1 cellular context compared by ENCODE assay signal in the genomic region with DNA sequence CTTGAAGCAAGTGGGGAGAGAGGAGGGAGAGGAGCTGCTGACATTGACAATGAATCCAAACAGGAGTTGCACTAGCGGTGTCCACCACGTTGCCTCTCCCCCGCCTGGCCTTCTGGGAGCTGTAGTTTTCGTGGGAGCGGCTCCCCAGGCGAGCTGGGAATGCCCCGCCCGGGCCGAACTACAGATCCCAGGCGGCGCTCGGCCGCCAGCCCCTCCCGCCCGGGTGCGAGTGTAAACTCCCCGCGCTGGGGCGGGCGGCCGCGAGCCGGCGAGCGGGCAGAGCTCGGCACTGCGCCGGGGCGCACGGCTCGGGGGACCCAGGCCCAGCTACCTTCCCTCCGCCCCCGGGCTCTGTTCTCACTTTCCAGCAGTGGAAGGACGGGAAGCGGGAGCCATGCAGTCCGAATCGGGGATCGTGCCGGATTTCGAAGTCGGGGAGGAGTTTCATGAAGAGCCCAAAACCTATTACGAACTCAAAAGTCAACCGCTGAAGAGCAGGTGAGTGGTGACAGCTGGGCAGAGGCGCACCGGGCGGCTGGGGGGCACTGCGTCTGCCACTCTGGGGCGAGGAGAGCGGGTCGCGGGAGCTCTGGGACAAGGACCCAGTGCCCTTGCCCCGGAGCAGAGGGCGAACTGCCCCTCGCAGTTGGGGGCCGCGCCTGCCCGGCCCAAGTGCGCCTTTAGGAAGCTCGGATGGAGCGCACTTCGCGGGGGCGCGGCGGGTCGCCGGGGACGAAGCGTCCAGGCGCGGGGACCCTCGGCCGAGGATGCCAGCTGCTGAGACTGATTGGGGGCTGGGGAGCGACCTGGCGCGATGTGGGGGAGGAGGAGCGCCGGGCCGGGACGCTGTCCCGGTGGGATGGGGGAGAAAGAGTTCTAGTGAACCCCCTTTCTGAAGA.
TF ChIP-seq lines count a peak whose summit lies in the region.

A gene with protein sequence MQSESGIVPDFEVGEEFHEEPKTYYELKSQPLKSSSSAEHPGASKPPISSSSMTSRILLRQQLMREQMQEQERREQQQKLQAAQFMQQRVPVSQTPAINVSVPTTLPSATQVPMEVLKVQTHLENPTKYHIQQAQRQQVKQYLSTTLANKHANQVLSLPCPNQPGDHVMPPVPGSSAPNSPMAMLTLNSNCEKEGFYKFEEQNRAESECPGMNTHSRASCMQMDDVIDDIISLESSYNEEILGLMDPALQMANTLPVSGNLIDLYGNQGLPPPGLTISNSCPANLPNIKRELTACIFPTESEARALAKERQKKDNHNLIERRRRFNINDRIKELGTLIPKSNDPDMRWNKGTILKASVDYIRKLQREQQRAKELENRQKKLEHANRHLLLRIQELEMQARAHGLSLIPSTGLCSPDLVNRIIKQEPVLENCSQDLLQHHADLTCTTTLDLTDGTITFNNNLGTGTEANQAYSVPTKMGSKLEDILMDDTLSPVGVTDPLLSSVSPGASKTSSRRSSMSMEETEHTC (plus strand): TSS at position 261 of the 899 bp plus-strand sequence. CDS start 134 bp downstream, at position 395.

TF ChIP-seq in WTC11, 78 proteins besides CTCF, POLR2A, EP300 and RAD21 (continued from another document):
- TF ChIP-seq, protein P1, sequence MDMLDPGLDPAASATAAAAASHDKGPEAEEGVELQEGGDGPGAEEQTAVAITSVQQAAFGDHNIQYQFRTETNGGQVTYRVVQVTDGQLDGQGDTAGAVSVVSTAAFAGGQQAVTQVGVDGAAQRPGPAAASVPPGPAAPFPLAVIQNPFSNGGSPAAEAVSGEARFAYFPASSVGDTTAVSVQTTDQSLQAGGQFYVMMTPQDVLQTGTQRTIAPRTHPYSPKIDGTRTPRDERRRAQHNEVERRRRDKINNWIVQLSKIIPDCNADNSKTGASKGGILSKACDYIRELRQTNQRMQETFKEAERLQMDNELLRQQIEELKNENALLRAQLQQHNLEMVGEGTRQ (CRISPR knock-in tag; IDR thresholded peaks at IDR 0.05), result peak; percentile 53
- TF ChIP-seq, protein P2, sequence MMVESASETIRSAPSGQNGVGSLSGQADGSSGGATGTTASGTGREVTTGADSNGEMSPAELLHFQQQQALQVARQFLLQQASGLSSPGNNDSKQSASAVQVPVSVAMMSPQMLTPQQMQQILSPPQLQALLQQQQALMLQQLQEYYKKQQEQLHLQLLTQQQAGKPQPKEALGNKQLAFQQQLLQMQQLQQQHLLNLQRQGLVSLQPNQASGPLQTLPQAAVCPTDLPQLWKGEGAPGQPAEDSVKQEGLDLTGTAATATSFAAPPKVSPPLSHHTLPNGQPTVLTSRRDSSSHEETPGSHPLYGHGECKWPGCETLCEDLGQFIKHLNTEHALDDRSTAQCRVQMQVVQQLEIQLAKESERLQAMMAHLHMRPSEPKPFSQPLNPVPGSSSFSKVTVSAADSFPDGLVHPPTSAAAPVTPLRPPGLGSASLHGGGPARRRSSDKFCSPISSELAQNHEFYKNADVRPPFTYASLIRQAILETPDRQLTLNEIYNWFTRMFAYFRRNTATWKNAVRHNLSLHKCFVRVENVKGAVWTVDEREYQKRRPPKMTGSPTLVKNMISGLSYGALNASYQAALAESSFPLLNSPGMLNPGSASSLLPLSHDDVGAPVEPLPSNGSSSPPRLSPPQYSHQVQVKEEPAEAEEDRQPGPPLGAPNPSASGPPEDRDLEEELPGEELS (CRISPR knock-in tag; IDR thresholded peaks at IDR 0.05), result 0 out of 2 replicates have a peak, but pooled peaks have one; percentile 17
- TF ChIP-seq, protein P3, sequence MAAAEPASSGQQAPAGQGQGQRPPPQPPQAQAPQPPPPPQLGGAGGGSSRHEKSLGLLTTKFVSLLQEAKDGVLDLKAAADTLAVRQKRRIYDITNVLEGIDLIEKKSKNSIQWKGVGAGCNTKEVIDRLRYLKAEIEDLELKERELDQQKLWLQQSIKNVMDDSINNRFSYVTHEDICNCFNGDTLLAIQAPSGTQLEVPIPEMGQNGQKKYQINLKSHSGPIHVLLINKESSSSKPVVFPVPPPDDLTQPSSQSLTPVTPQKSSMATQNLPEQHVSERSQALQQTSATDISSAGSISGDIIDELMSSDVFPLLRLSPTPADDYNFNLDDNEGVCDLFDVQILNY (CRISPR knock-in tag; IDR thresholded peaks at IDR 0.05), result peak; percentile 70; the same call in 1 of the 2 replicates
- 0 out of 2 replicates have a peak, but pooled peaks have one; percentile 19 for TF ChIP-seq CREM (CRISPR knock-in tag; IDR thresholded peaks at IDR 0.05)
- TF ChIP-seq, protein P4, sequence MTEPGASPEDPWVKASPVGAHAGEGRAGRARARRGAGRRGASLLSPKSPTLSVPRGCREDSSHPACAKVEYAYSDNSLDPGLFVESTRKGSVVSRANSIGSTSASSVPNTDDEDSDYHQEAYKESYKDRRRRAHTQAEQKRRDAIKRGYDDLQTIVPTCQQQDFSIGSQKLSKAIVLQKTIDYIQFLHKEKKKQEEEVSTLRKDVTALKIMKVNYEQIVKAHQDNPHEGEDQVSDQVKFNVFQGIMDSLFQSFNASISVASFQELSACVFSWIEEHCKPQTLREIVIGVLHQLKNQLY (CRISPR knock-in tag; IDR thresholded peaks at IDR 0.05), result no peak
- TF ChIP-seq, protein P5, sequence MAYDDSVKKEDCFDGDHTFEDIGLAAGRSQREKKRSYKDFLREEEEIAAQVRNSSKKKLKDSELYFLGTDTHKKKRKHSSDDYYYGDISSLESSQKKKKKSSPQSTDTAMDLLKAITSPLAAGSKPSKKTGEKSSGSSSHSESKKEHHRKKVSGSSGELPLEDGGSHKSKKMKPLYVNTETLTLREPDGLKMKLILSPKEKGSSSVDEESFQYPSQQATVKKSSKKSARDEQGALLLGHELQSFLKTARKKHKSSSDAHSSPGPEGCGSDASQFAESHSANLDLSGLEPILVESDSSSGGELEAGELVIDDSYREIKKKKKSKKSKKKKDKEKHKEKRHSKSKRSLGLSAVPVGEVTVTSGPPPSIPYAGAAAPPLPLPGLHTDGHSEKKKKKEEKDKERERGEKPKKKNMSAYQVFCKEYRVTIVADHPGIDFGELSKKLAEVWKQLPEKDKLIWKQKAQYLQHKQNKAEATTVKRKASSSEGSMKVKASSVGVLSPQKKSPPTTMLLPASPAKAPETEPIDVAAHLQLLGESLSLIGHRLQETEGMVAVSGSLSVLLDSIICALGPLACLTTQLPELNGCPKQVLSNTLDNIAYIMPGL (CRISPR knock-in tag; IDR thresholded peaks at IDR 0.05), result peak; percentile 54; the same call in 1 of the 2 replicates
- TF ChIP-seq SP1 (CRISPR knock-in tag; conservative IDR thresholded peaks at IDR 0.05), result no peak
